8 cellular contexts compared by ENCODE assay signal in the genomic region with DNA sequence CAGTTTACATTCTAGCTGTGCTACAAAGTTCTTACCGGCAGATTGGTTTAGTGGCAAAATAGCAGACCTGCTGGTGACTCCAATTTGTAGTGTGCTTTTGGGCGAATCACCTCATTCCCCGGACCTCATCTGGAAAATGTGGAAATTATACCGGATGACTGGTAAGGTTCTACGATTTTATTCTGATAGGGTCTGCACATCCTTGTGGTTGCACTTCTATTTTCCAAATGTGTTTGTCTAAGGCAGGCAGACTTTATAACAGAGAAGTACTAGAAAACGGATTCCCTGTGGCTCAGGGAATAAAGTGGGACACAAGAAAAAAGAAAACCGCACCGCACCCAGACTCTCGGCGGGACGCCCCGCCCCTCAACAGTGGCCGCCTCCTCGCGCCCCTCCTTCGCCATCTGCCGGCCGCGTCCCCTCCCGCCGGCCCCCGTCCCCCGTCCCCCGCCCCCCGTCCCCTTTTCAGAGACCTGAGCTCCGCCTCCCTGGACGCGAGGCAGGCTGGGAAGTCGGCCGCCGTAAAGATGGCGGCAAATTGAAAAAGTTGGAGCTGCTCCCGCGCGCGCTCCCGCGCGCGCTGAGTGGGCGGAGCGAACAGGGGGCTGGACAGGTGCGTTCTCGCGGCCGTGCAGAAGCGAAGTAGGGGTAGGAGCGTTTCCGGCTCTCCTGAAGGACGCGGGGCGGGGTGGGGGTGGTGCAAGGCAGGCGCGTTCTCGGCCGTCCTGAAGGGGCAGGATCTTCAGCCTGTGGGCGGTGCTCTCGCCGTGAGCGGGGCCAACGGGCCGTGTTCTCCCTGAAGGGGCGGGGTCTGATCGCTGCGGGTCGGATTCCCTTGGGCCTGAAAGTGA. TPM values are rescaled to one million over a fixed set of nuclear protein-coding genes. Genes with fewer than 3 reads are reported as not detected.
DNase-seq lines count a peak whose midpoint lies in the region; TF ChIP-seq lines count a peak whose summit lies in the region.

No MANE protein-coding gene starts in this region.

- no peaks in the 10 kb centered on the region for H3K27me3 Mint-ChIP-seq in activated naive CD4-positive, alpha-beta T cell treated with anti-CD3 and anti-CD28 coated beads, Interleukin-2, amount 10 ng/mL, durations not matched to agents 7 days and 5 days

- CTCF ChIA-PET in activated naive CD4-positive, alpha-beta T cell treated with anti-CD3 and anti-CD28 coated beads, Interleukin-2, amount 10 ng/mL, durations not matched to agents 7 days and 5 days (lab: Charles Lee): interaction anchor here (0.9 to 4.5 kb wide), 4 partner anchors 17 to 28 kb away, joined by 3 to 31 read pairs (median 10); partner anchors contain the start of gene MYO1G

- peak overlapping the region; percentile 64 for H3K4me3 ChIP-seq in HFF-Myc (replicated peaks; ENCODE audit: low read depth, low read length)

- H3K27ac Mint-ChIP-seq in activated naive CD4-positive, alpha-beta T cell treated with anti-CD3 and anti-CD28 coated beads, Interleukin-2, amount 10 ng/mL, durations not matched to agents 7 days and 5 days: peak overlapping the region; percentile 94

- H3K36me3 Mint-ChIP-seq in activated naive CD4-positive, alpha-beta T cell treated with anti-CD3 and anti-CD28 coated beads, Interleukin-2, amount 10 ng/mL, durations not matched to agents 7 days and 5 days: peaks cover 12% of the 10 kb centered on the region

- DNase-seq in GM03348 (ENCODE audit: low spot score) (peak; percentile 98), HFF-Myc (ENCODE audit: extremely low read depth, low read depth) (peak; percentile 94), NAMALWA (ENCODE audit: low spot score) (peak; percentile 100), SK-MEL-5 (ENCODE audit: low read depth, low spot score) (peak; percentile 100), germinal center (ENCODE audit: low spot score) (peak; percentile 93), non-pigmented ciliary epithelial cell (ENCODE audit: low read depth) (peak; percentile 92), superior temporal gyrus (ENCODE audit: extremely low spot score) (peak; percentile 98)
- peak; percentile 100 for DNase-seq in activated naive CD4-positive, alpha-beta T cell treated with anti-CD3 and anti-CD28 coated beads, Interleukin-2, amount 10 ng/mL, durations not matched to agents 7 days and 5 days

- in situ Hi-C loops in SK-MEL-5 (cut with HindIII; ENCODE audit: low pct_unique_long_range_greater_than_20kb, low sequenced_read_pairs): no loop called here

- TF ChIP-seq CTCF in HFF-Myc (IDR thresholded peaks at IDR 0.05; ENCODE audit: low read depth, low read length, missing control alignments): no peak

- H3K4me1 Mint-ChIP-seq in activated naive CD4-positive, alpha-beta T cell treated with anti-CD3 and anti-CD28 coated beads, Interleukin-2, amount 10 ng/mL, durations not matched to agents 7 days and 5 days: peaks cover 61% of the 10 kb centered on the region

- H3K4me3 Mint-ChIP-seq in activated naive CD4-positive, alpha-beta T cell treated with anti-CD3 and anti-CD28 coated beads, Interleukin-2, amount 10 ng/mL, durations not matched to agents 7 days and 5 days: peak overlapping the region; percentile 92

- H3K9me3 Mint-ChIP-seq in activated naive CD4-positive, alpha-beta T cell treated with anti-CD3 and anti-CD28 coated beads, Interleukin-2, amount 10 ng/mL, durations not matched to agents 7 days and 5 days: no peaks in the 10 kb centered on the region

RNA-seq across cellular contexts. Expression of gene CCM2, which starts 0.5 kb away (rescaled TPM):
- total RNA-seq in SK-MEL-5 (2014; rRNA removed; shearing (Covaris generic)): 29.0 and 30.0 TPM in 2 replicates
- polyA plus RNA-seq in SK-MEL-5 (2015; cell fraction: cytosol; rRNA removed): 36.9 and 38.6 TPM in 2 replicates
- polyA plus RNA-seq in SK-MEL-5 (2015; cell fraction: nucleus; rRNA removed): 32.9 and 38.2 TPM in 2 replicates

RNA-seq across cellular contexts. Expression of gene MYO1G, which starts 20.7 kb away (rescaled TPM):
- total RNA-seq in SK-MEL-5 (2014; rRNA removed; shearing (Covaris generic)): 0.03 and 0.26 TPM in 2 replicates
- 0.24 and 0.39 TPM in 2 replicates for polyA plus RNA-seq in SK-MEL-5 (2015; cell fraction: cytosol; rRNA removed)
- polyA plus RNA-seq in SK-MEL-5 (2015; cell fraction: nucleus; rRNA removed): 0.23 and 0.90 TPM in 2 replicates

Comparison
In these comparisons a context has a peak if more than half of its experiments do, and no peak if none do; other contexts are left out.
1. Peak in every context shown above with its lines: DNase-seq and H3K4me3 ChIP-seq.